In the genomic region with DNA sequence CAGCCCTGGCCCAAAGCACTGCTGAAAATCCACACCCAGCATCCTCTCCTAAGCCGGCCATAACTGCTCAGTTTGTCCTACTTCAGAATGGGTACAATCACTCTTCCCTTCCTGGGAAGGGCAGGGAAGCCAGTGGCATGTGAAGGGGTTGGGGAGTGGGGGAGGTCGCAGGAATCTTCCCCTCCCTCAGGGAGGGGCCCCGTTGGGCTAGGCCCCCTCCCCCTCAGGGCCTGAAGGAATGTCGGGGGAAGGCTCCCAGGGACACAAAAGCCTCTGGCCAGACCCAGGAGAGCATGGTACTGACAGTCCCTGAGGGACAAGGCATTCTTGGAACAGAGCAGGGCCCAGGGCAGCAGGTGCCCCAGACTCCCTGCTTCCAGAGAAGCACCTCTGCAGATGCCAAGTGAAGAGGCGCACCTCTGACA, we compare ENCODE assay signal across 8 cellular contexts. TPM values are rescaled to one million over a fixed set of nuclear protein-coding genes. Genes with fewer than 3 reads are reported as not detected.
DNase-seq lines count a peak whose midpoint lies in the region; ATAC-seq and TF ChIP-seq lines count a peak whose summit lies in the region.

No MANE protein-coding gene starts in this region.

- ATAC-seq in natural killer cell (no peak), HG03175 (IDR thresholded peaks at IDR 0.05; ENCODE audit: unreplicated experiment) (no peak), GM19351 (IDR thresholded peaks at IDR 0.05; ENCODE audit: unreplicated experiment) (no peak), GM18505 (IDR thresholded peaks at IDR 0.05; ENCODE audit: unreplicated experiment) (no peak)

- WGBS in ectodermal cell, 2 experiments, result 18 to 19% methylated on average over 5 of the region's 5 CpGs

- no peaks in the 10 kb centered on the region for H3K9me3 Mint-ChIP-seq in natural killer cell

- no peak for TF ChIP-seq POLR2A in GM18505 (IDR thresholded peaks at IDR 0.05; ENCODE audit: borderline replicate concordance, extremely low read depth, insufficient read depth, insufficient read length)

- peak overlapping the region; percentile 91 to 100 (median 100) for H3K4me2 ChIP-seq in BLaER1 treated with 17β-estradiol and CSF1 and Interleukin-3, amounts not matched to agents 10 nM and 100 nM

- peaks cover 41 to 55% (median 47%) of the 10 kb centered on the region in 11 experiments for H3K36me3 ChIP-seq in BLaER1 treated with 17β-estradiol and CSF1 and Interleukin-3, amounts not matched to agents 10 nM and 100 nM
- H3K36me3 ChIP-seq in MG63 (peaks cover 46% of the 10 kb centered on the region), ectodermal cell (ENCODE audit: control insufficient read depth, insufficient read depth, low read length) (peaks cover 6% of the 10 kb centered on the region)

- H3K4me1 Mint-ChIP-seq in natural killer cell, result peaks cover 35 to 53% of the 10 kb centered on the region in 2 donors

- peak overlapping the region; percentile 80 to 92 (median 84) for H3K4me3 ChIP-seq in BLaER1 treated with 17β-estradiol and CSF1 and Interleukin-3, amounts not matched to agents 10 nM and 100 nM
- peak overlapping the region; percentile 59 for H3K4me3 ChIP-seq in MG63
- peak overlapping the region; percentile 68 for H3K4me3 ChIP-seq in ectodermal cell (ENCODE audit: insufficient read depth, low read depth, low read length)

- H3K4me1 ChIP-seq in BLaER1 treated with 17β-estradiol and CSF1 and Interleukin-3, amounts not matched to agents 10 nM and 100 nM, result peaks cover 39 to 76% (median 67%) of the 10 kb centered on the region in 10 experiments
- H3K4me1 ChIP-seq in ectodermal cell (ENCODE audit: control insufficient read depth, insufficient read depth, low read length), result peaks cover 19% of the 10 kb centered on the region

- peak overlapping the region; percentile 83 to 97 (median 88); a peak in 21 of 22 replicates for H3K27ac ChIP-seq in BLaER1 treated with 17β-estradiol and CSF1 and Interleukin-3, amounts not matched to agents 10 nM and 100 nM
- H3K27ac ChIP-seq in ectodermal cell (ENCODE audit: insufficient read depth, low read depth, low read length, poor library complexity, severe bottlenecking), result no peak overlapping the region

- H3K27me3 Mint-ChIP-seq in natural killer cell (ENCODE audit: low read depth in 2 of 2), result no peaks in the 10 kb centered on the region

- peaks cover 5 to 54% (median 44%) of the 10 kb centered on the region in 11 experiments; a peak in 18 of 22 replicates for H4K20me1 ChIP-seq in BLaER1 treated with 17β-estradiol and CSF1 and Interleukin-3, amounts not matched to agents 10 nM and 100 nM

- H3K36me3 Mint-ChIP-seq in natural killer cell, result no peaks in the 10 kb centered on the region

- peak overlapping the region; percentile 96 for H3K4me3 Mint-ChIP-seq in natural killer cell

- H3K9me3 ChIP-seq in BLaER1 treated with 17β-estradiol and CSF1 and Interleukin-3, amounts not matched to agents 10 nM and 100 nM (replicated peaks in 1 of 11), result no peaks in the 10 kb centered on the region
- H3K9me3 ChIP-seq in MG63 (no peaks in the 10 kb centered on the region), ectodermal cell (ENCODE audit: control insufficient read depth, low read length) (no peaks in the 10 kb centered on the region)

- DNase-seq in MG63 (no peak), natural killer cell (no peak), GOT3 (lab: John Stamatoyannopoulos, UW) (no peak)

- no peaks in the 10 kb centered on the region for H3K27me3 ChIP-seq in BLaER1 treated with 17β-estradiol and CSF1 and Interleukin-3, amounts not matched to agents 10 nM and 100 nM
- H3K27me3 ChIP-seq in MG63 (no peaks in the 10 kb centered on the region), ectodermal cell (ENCODE audit: control insufficient read depth, insufficient read depth, low read length, poor library complexity, severe bottlenecking) (no peaks in the 10 kb centered on the region)

- no peak for TF ChIP-seq CTCF in natural killer cell (IDR thresholded peaks at IDR 0.05)

- peak overlapping the region; percentile 85 to 96 (median 93) for H3K9ac ChIP-seq in BLaER1 treated with 17β-estradiol and CSF1 and Interleukin-3, amounts not matched to agents 10 nM and 100 nM

- intact Hi-C loops in natural killer cell (cut with micrococcal nuclease), result loop anchor here (1.0 kb wide), 1 partner anchor 23 kb away; the partner anchor contains the start of genes MED8 and SZT2

- peak overlapping the region; percentile 90 to 94 for H3K27ac Mint-ChIP-seq in natural killer cell

RNA-seq across cellular contexts. Expression of gene ELOVL1, which starts 1.2 kb away (rescaled TPM):
- total RNA-seq in MG63 (2014; rRNA removed; shearing (Covaris generic); ENCODE audit: low replicate concordance), result 101 and 118 TPM in 2 replicates
- polyA plus RNA-seq in ectodermal cell (2013, experiment 1 of 4), result 25.2 TPM
- polyA plus RNA-seq in ectodermal cell (2013, experiment 2 of 4), result 23.1 TPM
- polyA plus RNA-seq in ectodermal cell (2013, experiment 3 of 4), result 19.4 TPM
- 22.8 TPM for polyA plus RNA-seq in ectodermal cell (2013, experiment 4 of 4)
- 10 to 100 TPM; 53.2 to 73.0 (median 67.5) TPM for total RNA-seq in natural killer cell

RNA-seq across cellular contexts. Expression of gene CDC20, which starts 7.8 kb away (rescaled TPM):
- total RNA-seq in MG63 (2014; rRNA removed; shearing (Covaris generic); ENCODE audit: low replicate concordance), result 152 and 260 TPM in 2 replicates
- polyA plus RNA-seq in ectodermal cell (2013, experiment 1 of 4), result 137 TPM
- 119 TPM for polyA plus RNA-seq in ectodermal cell (2013, experiment 2 of 4)
- polyA plus RNA-seq in ectodermal cell (2013, experiment 3 of 4), result 133 TPM
- polyA plus RNA-seq in ectodermal cell (2013, experiment 4 of 4), result 143 TPM
- 1 to 10 TPM in 1 of 3 donors, under 1 TPM in 2; 0.50 to 2.4 (median 0.96) TPM for total RNA-seq in natural killer cell

RNA-seq across cellular contexts. Expression of gene MED8, which starts 23.0 kb away (rescaled TPM):
- total RNA-seq in MG63 (2014; rRNA removed; shearing (Covaris generic); ENCODE audit: low replicate concordance), result 51.1 and 60.4 TPM in 2 replicates
- polyA plus RNA-seq in ectodermal cell (2013, experiment 1 of 4), result 24.8 TPM
- polyA plus RNA-seq in ectodermal cell (2013, experiment 2 of 4), result 22.7 TPM
- polyA plus RNA-seq in ectodermal cell (2013, experiment 3 of 4), result 18.6 TPM
- 18.9 TPM for polyA plus RNA-seq in ectodermal cell (2013, experiment 4 of 4)
- 10 to 100 TPM; 17.8 to 26.8 (median 22.0) TPM for total RNA-seq in natural killer cell

RNA-seq across cellular contexts. Expression of gene SZT2, which starts 23.1 kb away (rescaled TPM):
- 2.5 and 4.9 TPM in 2 replicates for total RNA-seq in MG63 (2014; rRNA removed; shearing (Covaris generic); ENCODE audit: low replicate concordance)
- polyA plus RNA-seq in ectodermal cell (2013, experiment 1 of 4), result 11.3 TPM
- polyA plus RNA-seq in ectodermal cell (2013, experiment 2 of 4), result 17.0 TPM
- polyA plus RNA-seq in ectodermal cell (2013, experiment 3 of 4), result 12.8 TPM
- polyA plus RNA-seq in ectodermal cell (2013, experiment 4 of 4), result 13.7 TPM
- total RNA-seq in natural killer cell, result 100 to 1,000 TPM; 103 to 128 (median 123) TPM

RNA-seq across cellular contexts. Expression of gene MPL, which starts 29.0 kb away (rescaled TPM):
- not detected in 2 replicates for total RNA-seq in MG63 (2014; rRNA removed; shearing (Covaris generic); ENCODE audit: low replicate concordance)
- polyA plus RNA-seq in ectodermal cell (2013, experiment 1 of 4), result not detected
- polyA plus RNA-seq in ectodermal cell (2013, experiment 2 of 4), result 0.43 TPM
- 0.27 TPM for polyA plus RNA-seq in ectodermal cell (2013, experiment 3 of 4)
- 0.57 TPM for polyA plus RNA-seq in ectodermal cell (2013, experiment 4 of 4)
- total RNA-seq in natural killer cell, result 1 to 10 TPM in 1 of 3 donors, under 1 TPM in 2; 0.43 to 1.7 (median 0.48) TPM

Comparison
In these comparisons a context has a peak if more than half of its experiments do, and no peak if none do; other contexts are left out.
1. RNA of gene CDC20, which starts 7.8 kb away (total RNA-seq): 152 to 260 TPM in MG63; 0.50 to 2.4 TPM in natural killer cell; every median in the first group is over 10 times any median in the second.
2. Peak in every context shown above with its lines, with median percentiles within 50 percentile points of each other: H3K4me3 ChIP-seq.